21 cellular contexts compared by ENCODE assay signal in the genomic region with DNA sequence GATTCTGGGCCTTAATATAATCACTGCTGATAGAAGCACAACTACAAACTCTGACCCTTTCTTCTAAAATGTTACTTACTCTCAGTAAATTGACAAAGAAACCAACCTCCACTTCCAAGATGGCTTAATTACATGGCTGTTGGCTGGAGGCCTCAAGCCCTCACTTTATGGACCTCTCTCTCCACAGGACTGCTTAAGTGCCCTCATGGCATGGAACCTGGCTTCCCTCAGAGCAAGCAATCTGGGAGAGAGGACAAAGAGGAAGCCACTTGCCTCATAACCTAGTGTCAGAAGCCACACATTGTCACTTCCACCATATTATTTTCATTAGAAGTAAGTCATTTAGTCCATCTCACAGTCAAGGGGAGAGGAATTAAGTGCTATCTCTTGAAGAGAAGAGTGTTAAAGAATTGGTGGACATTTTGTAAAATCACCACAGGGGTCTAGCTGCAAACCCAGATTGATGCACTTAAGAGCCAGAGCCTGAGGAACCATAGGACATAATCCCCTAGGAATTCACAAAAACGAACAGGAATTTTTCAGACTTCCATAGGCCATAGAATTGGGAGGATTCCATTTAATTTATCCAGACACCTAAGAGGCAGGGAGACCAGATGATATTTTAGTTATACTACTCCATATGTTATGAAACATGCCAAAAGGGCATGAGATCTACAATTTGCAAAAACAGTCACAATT.
"Had no signal": no experiment of that assay in that cellular context is flagged by ENCODE, and none has a peak within 500 bp of the region (broad histone marks: within the 10 kb centered on the region; RNA-seq: fewer than 3 reads in every experiment).

No MANE protein-coding gene starts in this region.

- ATAC-seq: gastroesophageal sphincter; left lobe of liver; psoas muscle; right lobe of liver; stimulated activated effector memory CD8-positive, alpha-beta T cell treated with anti-CD3 and anti-CD28 coated beads, Interleukin-12 subunit alpha, Interleukin-12 subunit beta, amount 100 ng/mL, for 72 hours had no signal

- H3K9me3 Mint-ChIP-seq: nephron had no signal

- H3K27ac ChIP-seq: esophagus squamous epithelium, gastroesophageal sphincter, neutrophil, psoas muscle, right lobe of liver, stomach, thoracic aorta, transverse colon had no signal

- H3K27ac Mint-ChIP-seq: mesothelial cell of epicardium; nephron; stimulated activated effector memory CD8-positive, alpha-beta T cell treated with anti-CD3 and anti-CD28 coated beads, Interleukin-12 subunit alpha, Interleukin-12 subunit beta, amount 100 ng/mL, for 72 hours had no signal

- H3K4me3 Mint-ChIP-seq: mesothelial cell of epicardium; nephron; stimulated activated effector memory CD8-positive, alpha-beta T cell treated with anti-CD3 and anti-CD28 coated beads, Interleukin-12 subunit alpha, Interleukin-12 subunit beta, amount 100 ng/mL, for 72 hours had no signal

- H3K36me3 Mint-ChIP-seq: stimulated activated effector memory CD8-positive, alpha-beta T cell treated with anti-CD3 and anti-CD28 coated beads, Interleukin-12 subunit alpha, Interleukin-12 subunit beta, amount 100 ng/mL, for 72 hours had no signal

- H3K36me3 ChIP-seq: esophagus squamous epithelium, gastroesophageal sphincter, neutrophil, right lobe of liver, stomach, thoracic aorta, transverse colon had no signal

- H3K4me1 Mint-ChIP-seq: nephron had no signal

- H3K4me3 ChIP-seq: esophagus squamous epithelium, gastroesophageal sphincter, psoas muscle, right lobe of liver, stomach, thoracic aorta, transverse colon had no signal

- H3K27me3 ChIP-seq: esophagus squamous epithelium, gastroesophageal sphincter, neutrophil, right lobe of liver, stomach, transverse colon had no signal

- H3K4me1 ChIP-seq: esophagus squamous epithelium, gastroesophageal sphincter, psoas muscle, right lobe of liver, transverse colon had no signal

- DNase-seq: effector memory CD4-positive, alpha-beta T cell; esophagus squamous epithelium; foreskin fibroblast; glutamatergic neuron; islet precursor cell; mammary epithelial cell; psoas muscle; retina; right lobe of liver; stimulated activated CD4-positive, alpha-beta T cell treated with anti-CD3 and anti-CD28 coated beads, Interleukin-4, amount 100 ng/mL, for 1 hour; stimulated activated CD8-positive, alpha-beta memory T cell treated with anti-CD3 and anti-CD28 coated beads, Interleukin-4, amount 100 ng/mL, for 48 hours; stomach; substantia nigra; transverse colon had no signal

- H3K9me3 ChIP-seq: esophagus squamous epithelium, gastroesophageal sphincter, neutrophil, psoas muscle, right lobe of liver, stomach, thoracic aorta, transverse colon had no signal
